ENCODE assay signal across 8 cellular contexts in the genomic region with DNA sequence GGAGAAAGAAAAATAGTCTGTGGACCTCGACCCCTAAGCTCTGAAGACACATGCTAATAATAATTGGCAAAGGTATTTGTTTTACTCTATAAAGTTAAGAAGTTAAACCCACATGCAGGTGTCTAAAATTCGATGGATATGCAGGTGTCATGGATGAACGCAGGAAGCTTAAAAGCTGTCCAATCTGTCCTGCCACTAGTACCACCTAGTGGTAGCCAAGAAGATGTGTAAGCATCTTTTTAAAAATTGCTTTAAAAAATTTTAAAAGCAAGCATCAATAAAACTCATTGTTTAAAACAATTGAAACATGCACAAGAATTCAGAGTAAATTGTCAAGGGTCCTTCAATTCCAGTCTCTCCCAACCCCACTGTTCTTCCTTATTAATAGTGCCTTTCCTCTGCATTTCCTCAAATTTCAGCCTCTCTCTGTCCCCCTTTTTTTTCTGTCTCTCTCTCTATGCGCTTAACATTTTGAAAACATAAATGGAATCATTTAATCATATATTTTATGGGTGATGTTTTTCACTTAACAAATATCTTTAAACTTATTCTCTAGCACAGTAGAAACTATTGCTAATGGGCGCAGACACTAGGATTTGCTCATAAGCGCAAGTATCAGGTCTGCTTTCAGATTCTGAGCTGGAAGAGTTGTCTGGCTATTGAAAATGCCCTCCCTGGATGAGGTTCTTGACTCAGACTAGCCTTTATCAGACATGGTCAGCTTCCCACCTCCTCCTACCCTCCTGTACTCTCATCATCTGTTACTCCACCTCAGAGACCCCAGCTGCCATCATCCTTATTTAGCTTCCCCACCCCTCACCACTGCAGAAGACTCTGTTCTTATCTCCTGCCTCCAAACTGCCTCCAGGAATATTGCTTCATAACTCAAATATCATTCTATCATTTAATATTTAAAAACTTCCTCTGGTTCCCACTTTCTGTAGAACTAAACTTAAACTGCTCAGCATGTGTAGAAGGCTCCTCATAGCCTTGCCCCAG. TPM values are rescaled to one million over a fixed set of nuclear protein-coding genes. Genes with fewer than 3 reads are reported as not detected.
DNase-seq lines count a peak whose midpoint lies in the region; ATAC-seq and TF ChIP-seq lines count a peak whose summit lies in the region.

No MANE protein-coding gene starts in this region.

- no peak overlapping the region for H3K4me3 ChIP-seq in thyroid gland (replicated peaks in 1 of 3)

- intact Hi-C loops in thyroid gland (cut with DNase I) (loop anchor here (10.0 kb wide), 1 partner anchor 88 kb away; no protein-coding TSS in a partner anchor), posterior cingulate gyrus (cut with DNase I) (loop anchor here (1.0 to 5.0 kb wide), 2 partner anchors 86 to 161 kb away; no protein-coding TSS in a partner anchor)

- no peaks in the 10 kb centered on the region for H3K36me3 ChIP-seq in thyroid gland

- peaks cover 4% of the 10 kb centered on the region for H3K27me3 Mint-ChIP-seq in WTC11 (ENCODE audit: low read depth)

- H3K27me3 ChIP-seq in thyroid gland, result no peaks in the 10 kb centered on the region

- POLR2A ChIA-PET in WTC11 (lab: Charles Lee), result no interaction called here

- peaks cover 6 to 9% of the 10 kb centered on the region in 2 donors for H3K4me1 ChIP-seq in thyroid gland

- H3K4me1 Mint-ChIP-seq in WTC11, result peaks cover 3% of the 10 kb centered on the region; the same call in 1 of the 2 replicates

- TF ChIP-seq CTCF in WTC11 (IDR thresholded peaks at IDR 0.05), result peak; percentile 17; the same call in 1 of the 2 replicates
- TF ChIP-seq CTCF in thyroid gland (IDR thresholded peaks at IDR 0.05), result peak; percentile 38 to 77 (median 64)

- CTCF ChIA-PET in WTC11 (lab: Charles Lee), result interaction anchor here (0.6 to 3.0 kb wide), 11 partner anchors 9 to 161 kb away, joined by 3 to 27 read pairs (median 9); no protein-coding TSS in a partner anchor

- H3K27ac Mint-ChIP-seq in WTC11, result no peak overlapping the region

- no peak overlapping the region for H3K4me3 Mint-ChIP-seq in WTC11

- no peaks in the 10 kb centered on the region for H3K36me3 Mint-ChIP-seq in WTC11

- no peak overlapping the region for H3K27ac ChIP-seq in thyroid gland

- peak; percentile 65 for DNase-seq in AG20443 (ENCODE audit: low spot score)
- peak; percentile 33 for DNase-seq in EL
- DNase-seq in MV-4-11 (lab: John Stamatoyannopoulos, UW), result peak; percentile 8
- DNase-seq in WTC11 (ENCODE audit: low spot score), result no peak
- DNase-seq in hepatic stellate cell (ENCODE audit: low spot score), result peak; percentile 50
- DNase-seq in thyroid gland, result no peak
- DNase-seq in posterior cingulate gyrus, result no peak

- H3K9me3 ChIP-seq in thyroid gland, result no peaks in the 10 kb centered on the region

- TF ChIP-seq POLR2A in thyroid gland (IDR thresholded peaks at IDR 0.05) (no peak), GM18505 (IDR thresholded peaks at IDR 0.05; ENCODE audit: borderline replicate concordance, extremely low read depth, insufficient read depth, insufficient read length) (no peak)

- ATAC-seq in WTC11 (peak; percentile 52; the same call in 1 of the 2 replicates), GM18505 (IDR thresholded peaks at IDR 0.05; ENCODE audit: unreplicated experiment) (no peak)

- no peaks in the 10 kb centered on the region for H3K9me3 Mint-ChIP-seq in WTC11

- 48 to 50% methylated on average over 6 of the region's 6 CpGs for WGBS in thyroid gland, 2 donors

TF ChIP-seq in WTC11, 78 proteins besides CTCF, POLR2A, EP300 and RAD21:
- TF ChIP-seq TP53 (CRISPR knock-in tag; IDR thresholded peaks at IDR 0.05) (no peak), ZNF138 (CRISPR knock-in tag; conservative IDR thresholded peaks at IDR 0.05) (no peak), CREB1 (CRISPR knock-in tag; IDR thresholded peaks at IDR 0.05) (no peak), IRF2 (CRISPR knock-in tag; IDR thresholded peaks at IDR 0.05; ENCODE audit: borderline replicate concordance, low read depth) (no peak), NR1H2 (CRISPR knock-in tag; IDR thresholded peaks at IDR 0.05) (no peak), MXD4 (CRISPR knock-in tag; IDR thresholded peaks at IDR 0.05; ENCODE audit: borderline replicate concordance) (no peak)

RNA-seq across cellular contexts. Expression of a gene that starts 30.8 kb away (rescaled TPM):
- total RNA-seq in WTC11 (2021) (53.7 to 61.4 TPM (median 54.3 TPM) in 3 replicates), thyroid gland (10 to 100 TPM; 29.4 to 35.1 (median 31.4) TPM)

RNA-seq across cellular contexts. Expression of a gene that starts 36.6 kb away (rescaled TPM):
- 1.3 to 1.6 TPM (median 1.4 TPM) in 3 replicates for total RNA-seq in WTC11 (2021)
- 10 to 100 TPM in 3 of 4 donors, 1 to 10 TPM in 1; 2.5 to 25.7 (median 17.1) TPM for total RNA-seq in thyroid gland

Comparison
In these comparisons a context has a peak if more than half of its experiments do, and no peak if none do; other contexts are left out.
1. DNase-seq: peak in AG20443 (single experiment), EL (single experiment), MV-4-11 (single experiment) and hepatic stellate cell (single experiment); none in WTC11 (single experiment), thyroid gland (0 of 2) and posterior cingulate gyrus (0 of 10).